Comparison of ENCODE assay signal across 1 cellular context in the genomic region with DNA sequence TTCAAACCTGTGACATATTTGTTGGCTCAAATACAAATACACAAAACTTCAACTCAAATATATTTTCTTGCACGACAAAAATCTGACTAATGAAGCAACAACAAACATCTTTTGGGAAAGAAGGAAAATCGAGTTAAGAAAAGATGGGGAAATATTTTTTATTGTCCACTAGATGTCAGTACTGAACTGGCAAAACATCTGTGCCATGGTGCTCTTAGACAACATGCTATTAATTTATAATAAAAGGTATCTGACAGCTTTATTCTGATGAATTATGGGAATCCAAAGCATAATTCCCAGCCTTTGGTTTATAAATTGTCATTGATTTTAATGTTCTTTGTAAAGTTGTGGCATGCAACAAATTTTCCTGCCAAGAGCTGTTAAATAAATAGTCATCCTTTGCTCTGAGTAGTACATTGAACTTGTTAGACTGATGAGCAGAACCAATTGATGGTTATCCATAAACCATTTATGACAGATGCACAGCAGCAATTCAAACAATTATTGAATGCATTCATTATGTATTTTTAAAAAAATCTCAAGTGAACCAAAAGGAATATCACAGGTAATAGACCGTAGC.
TF ChIP-seq lines count a peak whose summit lies in the region.

No MANE protein-coding gene starts in this region.

TF ChIP-seq in K562, 482 proteins besides CTCF, POLR2A, EP300 and RAD21 (continued from another document):
- TF ChIP-seq, protein P1, sequence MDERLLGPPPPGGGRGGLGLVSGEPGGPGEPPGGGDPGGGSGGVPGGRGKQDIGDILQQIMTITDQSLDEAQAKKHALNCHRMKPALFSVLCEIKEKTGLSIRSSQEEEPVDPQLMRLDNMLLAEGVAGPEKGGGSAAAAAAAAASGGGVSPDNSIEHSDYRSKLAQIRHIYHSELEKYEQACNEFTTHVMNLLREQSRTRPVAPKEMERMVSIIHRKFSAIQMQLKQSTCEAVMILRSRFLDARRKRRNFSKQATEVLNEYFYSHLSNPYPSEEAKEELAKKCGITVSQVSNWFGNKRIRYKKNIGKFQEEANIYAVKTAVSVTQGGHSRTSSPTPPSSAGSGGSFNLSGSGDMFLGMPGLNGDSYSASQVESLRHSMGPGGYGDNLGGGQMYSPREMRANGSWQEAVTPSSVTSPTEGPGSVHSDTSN (CRISPR knock-in tag; IDR thresholded peaks at IDR 0.05; ENCODE audit: low read depth): no peak
- TF ChIP-seq, protein P1 (tag; conservative IDR thresholded peaks at IDR 0.05; ENCODE audit: low read depth): peak; percentile 39; the same call in 1 of the 2 replicates
- no peak for TF ChIP-seq CHD2 (IDR thresholded peaks at IDR 0.05; ENCODE audit: low read depth, low read length)
- TF ChIP-seq KDM1A (IDR thresholded peaks at IDR 0.05): no peak
- TF ChIP-seq GATA2 (CRISPR knock-in tag; IDR thresholded peaks at IDR 0.05): no peak
- no peak for TF ChIP-seq TCF7 (IDR thresholded peaks at IDR 0.05; ENCODE audit: borderline replicate concordance)
- TF ChIP-seq ZNF75A (CRISPR knock-in tag; IDR thresholded peaks at IDR 0.05): no peak
- no peak for TF ChIP-seq ZNF696 (CRISPR knock-in tag; conservative IDR thresholded peaks at IDR 0.05)
- no peak for TF ChIP-seq CSDE1 (IDR thresholded peaks at IDR 0.05)
- TF ChIP-seq, protein P2, sequence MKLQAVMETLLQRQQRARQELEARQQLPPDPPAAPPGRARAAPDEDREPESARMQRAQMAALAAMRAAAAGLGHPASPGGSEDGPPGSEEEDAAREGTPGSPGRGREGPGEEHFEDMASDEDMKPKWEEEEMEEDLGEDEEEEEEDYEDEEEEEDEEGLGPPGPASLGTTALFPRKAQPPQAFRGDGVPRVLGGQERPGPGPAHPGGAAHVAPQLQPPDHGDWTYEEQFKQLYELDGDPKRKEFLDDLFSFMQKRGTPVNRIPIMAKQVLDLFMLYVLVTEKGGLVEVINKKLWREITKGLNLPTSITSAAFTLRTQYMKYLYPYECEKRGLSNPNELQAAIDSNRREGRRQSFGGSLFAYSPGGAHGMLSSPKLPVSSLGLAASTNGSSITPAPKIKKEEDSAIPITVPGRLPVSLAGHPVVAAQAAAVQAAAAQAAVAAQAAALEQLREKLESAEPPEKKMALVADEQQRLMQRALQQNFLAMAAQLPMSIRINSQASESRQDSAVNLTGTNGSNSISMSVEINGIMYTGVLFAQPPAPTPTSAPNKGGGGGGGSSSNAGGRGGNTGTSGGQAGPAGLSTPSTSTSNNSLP (IDR thresholded peaks at IDR 0.05; ENCODE audit: borderline replicate concordance, low read depth, low read length): peak; percentile 80
- TF ChIP-seq GTF2F1 (IDR thresholded peaks at IDR 0.05; ENCODE audit: low read depth, low read length): no peak
- TF ChIP-seq SMC3 (conservative IDR thresholded peaks at IDR 0.05; ENCODE audit: insufficient read depth, low read depth, low read length): peak; percentile 30; the same call in 1 of the 2 replicates
- TF ChIP-seq SIN3B (IDR thresholded peaks at IDR 0.05; ENCODE audit: low read depth): no peak
- TF ChIP-seq, protein P3, sequence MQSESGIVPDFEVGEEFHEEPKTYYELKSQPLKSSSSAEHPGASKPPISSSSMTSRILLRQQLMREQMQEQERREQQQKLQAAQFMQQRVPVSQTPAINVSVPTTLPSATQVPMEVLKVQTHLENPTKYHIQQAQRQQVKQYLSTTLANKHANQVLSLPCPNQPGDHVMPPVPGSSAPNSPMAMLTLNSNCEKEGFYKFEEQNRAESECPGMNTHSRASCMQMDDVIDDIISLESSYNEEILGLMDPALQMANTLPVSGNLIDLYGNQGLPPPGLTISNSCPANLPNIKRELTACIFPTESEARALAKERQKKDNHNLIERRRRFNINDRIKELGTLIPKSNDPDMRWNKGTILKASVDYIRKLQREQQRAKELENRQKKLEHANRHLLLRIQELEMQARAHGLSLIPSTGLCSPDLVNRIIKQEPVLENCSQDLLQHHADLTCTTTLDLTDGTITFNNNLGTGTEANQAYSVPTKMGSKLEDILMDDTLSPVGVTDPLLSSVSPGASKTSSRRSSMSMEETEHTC (IDR thresholded peaks at IDR 0.05): no peak
